In genomic region chr4:171857302-171858005, GRCh38 we compare ENCODE assay signal across 17 cellular contexts. TPM values are rescaled to one million over a fixed set of nuclear protein-coding genes. Genes with fewer than 3 reads are reported as not detected.
A peak's percentile ranks its signal among the peaks of the same experiment; 100 is the strongest.
DNase-seq lines count a peak whose midpoint lies in the region; ATAC-seq and TF ChIP-seq lines count a peak whose summit lies in the region.
"Had no signal": no experiment of that assay in that cellular context is flagged by ENCODE, and none has a peak within 500 bp of the region (broad histone marks: within the 10 kb centered on the region; RNA-seq: fewer than 3 reads in every experiment).

No MANE protein-coding gene starts in this region.

- H3K4me3 ChIP-seq in adipocyte (ENCODE audit: low read length) = no peak overlapping the region
- no peak overlapping the region for H3K4me3 ChIP-seq in mesenchymal stem cell (ENCODE audit: insufficient read depth in 1 of 2, low read depth in 1 of 2, low read length in 2 of 2)
- H3K4me3 ChIP-seq: BLaER1 had no signal

- WGBS in mesenchymal stem cell = 95% methylated on average over 2 of the region's 3 CpGs

- H3K14ac ChIP-seq in mesenchymal stem cell (ENCODE audit: low read length in 2 of 2) = no peak overlapping the region

- H4K91ac ChIP-seq in mesenchymal stem cell (ENCODE audit: low read length) = no peak overlapping the region

- H3K27me3 ChIP-seq in adipocyte (replicated peaks; ENCODE audit: control insufficient read depth, insufficient read depth, low read length) = no peaks in the 10 kb centered on the region
- no peaks in the 10 kb centered on the region for H3K27me3 ChIP-seq in mesenchymal stem cell (ENCODE audit: control insufficient read depth in 1 of 2, insufficient read depth in 1 of 2, low read length in 2 of 2)
- H3K27me3 ChIP-seq: BLaER1 had no signal

- no peak overlapping the region for H3K18ac ChIP-seq in mesenchymal stem cell (ENCODE audit: low read depth in 1 of 2, low read length in 2 of 2)

- H3K9me3 ChIP-seq in adipocyte (ENCODE audit: control insufficient read depth, low read length) (no peaks in the 10 kb centered on the region), mesenchymal stem cell (ENCODE audit: control insufficient read depth, low read length) (no peaks in the 10 kb centered on the region)
- H3K9me3 ChIP-seq: BLaER1 had no signal

- no peaks in the 10 kb centered on the region for H3K79me1 ChIP-seq in mesenchymal stem cell (replicated peaks; ENCODE audit: low read length, poor library complexity, severe bottlenecking)

- DNase-seq in GM04504 (ENCODE audit: low read depth) = peak; percentile 15
- DNase-seq in adipocyte (ENCODE audit: low read depth) = peak; percentile 83
- peak; percentile 32 to 57 for DNase-seq in erythroblast (lab: John Stamatoyannopoulos, UW)
- peak; percentile 42 for DNase-seq in mesenchymal stem cell
- no peak for DNase-seq in NCI-H1436 treated with DMSO at 0.1 percent for 48 hours (lab: John Stamatoyannopoulos, UW)
- DNase-seq in Right ventricle myocardium inferior (ENCODE audit: missing footprints) = no peak
- DNase-seq: CD8-positive, alpha-beta memory T cell; KG1; MM.1S; NCI-H1105 treated with DMSO at 0.1 percent for 48 hours; NCI-H2029 treated with DMSO at 0.1 percent for 48 hours; NCI-H2227 treated with DMSO at 0.1 percent for 48 hours; NCI-H526 treated with DMSO at 0.1 percent for 48 hours had no signal

- peaks cover 3% of the 10 kb centered on the region for H3K4me1 ChIP-seq in adipocyte (ENCODE audit: control insufficient read depth, insufficient read depth, low read length)
- no peaks in the 10 kb centered on the region for H3K4me1 ChIP-seq in mesenchymal stem cell (ENCODE audit: control insufficient read depth, insufficient read depth, low read depth, low read length)
- H3K4me1 ChIP-seq: BLaER1 had no signal

- no peak overlapping the region for H4K8ac ChIP-seq in mesenchymal stem cell (ENCODE audit: low read length)

- ATAC-seq in GM18505 (IDR thresholded peaks at IDR 0.05; ENCODE audit: unreplicated experiment) = no peak
- ATAC-seq in Right ventricle myocardium inferior = no peak
- no peak for ATAC-seq in GM18867 (IDR thresholded peaks at IDR 0.05; ENCODE audit: unreplicated experiment)

- no peak overlapping the region for H2AFZ ChIP-seq in mesenchymal stem cell (ENCODE audit: low read depth, low read length)

- no peak for TF ChIP-seq POLR2A in erythroblast (IDR thresholded peaks at IDR 0.05; ENCODE audit: low read length)
- TF ChIP-seq POLR2A in GM18505 (IDR thresholded peaks at IDR 0.05; ENCODE audit: borderline replicate concordance, extremely low read depth, insufficient read depth, insufficient read length) = no peak

- H3K27ac ChIP-seq in mesenchymal stem cell (ENCODE audit: low read length, poor library complexity, severe bottlenecking) = no peak overlapping the region
- H3K27ac ChIP-seq: BLaER1, RWPE1 had no signal

- intact Hi-C loops in Right ventricle myocardium inferior (cut with DNase I) = no loop called here

- no peak overlapping the region for H2AK5ac ChIP-seq in mesenchymal stem cell (ENCODE audit: low read length, severe bottlenecking)

- no peak overlapping the region for H2BK5ac ChIP-seq in mesenchymal stem cell (ENCODE audit: low read depth, low read length, poor library complexity, severe bottlenecking)

- no peak overlapping the region for H2BK15ac ChIP-seq in mesenchymal stem cell (ENCODE audit: low read depth, poor library complexity, severe bottlenecking)

- no peak overlapping the region for H3K9ac ChIP-seq in adipocyte (ENCODE audit: low read length)
- no peak overlapping the region for H3K9ac ChIP-seq in mesenchymal stem cell (ENCODE audit: low read length)
- H3K9ac ChIP-seq: BLaER1 had no signal

- H3K4me2 ChIP-seq in mesenchymal stem cell (ENCODE audit: low read length, poor library complexity, severe bottlenecking) = no peak overlapping the region
- H3K4me2 ChIP-seq: BLaER1 had no signal

- H3K4ac ChIP-seq in mesenchymal stem cell (ENCODE audit: low read depth in 1 of 2, low read length in 2 of 2) = no peak overlapping the region

- H3K36me3 ChIP-seq in adipocyte (ENCODE audit: control insufficient read depth, insufficient read depth, low read length, severe bottlenecking) = no peaks in the 10 kb centered on the region
- no peaks in the 10 kb centered on the region for H3K36me3 ChIP-seq in mesenchymal stem cell (ENCODE audit: control insufficient read depth in 1 of 2, insufficient read depth in 2 of 2, low read depth in 1 of 2, low read length in 2 of 2)
- H3K36me3 ChIP-seq: BLaER1 had no signal

- no peak overlapping the region for H3K23ac ChIP-seq in mesenchymal stem cell (ENCODE audit: low read length in 2 of 2)

- no peak overlapping the region for H2BK120ac ChIP-seq in mesenchymal stem cell (ENCODE audit: low read depth, low read length)

- no peak overlapping the region for H2BK12ac ChIP-seq in mesenchymal stem cell (ENCODE audit: low read length in 2 of 2)

RNA-seq across cellular contexts. Expression of gene GALNTL6, which starts 44.2 kb away (rescaled TPM):
- 0.66 TPM for polyA plus RNA-seq in mesenchymal stem cell (2013, experiment 1 of 2)
- polyA plus RNA-seq in mesenchymal stem cell (2013, experiment 2 of 2) = 0.59 TPM
- total RNA-seq in Right ventricle myocardium inferior = not detected
- total RNA-seq: CD8-positive, alpha-beta memory T cell had no signal
- polyA plus RNA-seq: CD8-positive, alpha-beta memory T cell had no signal

Comparison
In these comparisons a context has a peak if more than half of its experiments do, and no peak if none do; other contexts are left out.
1. DNase-seq: peak in GM04504 (single experiment), adipocyte (single experiment), erythroblast (2 of 2) and mesenchymal stem cell (single experiment); none in NCI-H1436 treated with DMSO at 0.1 percent for 48 hours (single experiment) and Right ventricle myocardium inferior (single experiment).